Comparison of ENCODE assay signal across 18 cellular contexts in the genomic region with DNA sequence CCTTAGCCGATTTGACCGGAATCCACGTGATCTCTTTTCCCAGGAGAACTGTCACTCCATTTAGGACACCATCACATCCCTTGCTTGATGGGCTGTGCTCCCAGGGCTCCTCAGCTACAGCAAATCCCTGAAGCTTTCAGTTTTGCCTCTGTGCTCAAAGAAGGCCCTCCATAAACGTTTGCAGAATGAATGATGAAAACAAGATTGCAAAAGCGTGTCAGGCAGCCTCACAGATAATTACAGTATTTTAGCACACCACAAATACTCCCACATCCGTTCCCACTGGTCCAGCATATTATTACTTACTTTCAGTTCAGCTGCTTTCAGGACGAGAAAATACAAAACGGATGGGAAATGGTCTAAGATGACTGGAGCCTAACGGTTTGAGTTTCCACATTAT.
DNase-seq lines count a peak whose midpoint lies in the region; FAIRE-seq and TF ChIP-seq lines count a peak whose summit lies in the region.
"Had no signal": no experiment of that assay in that cellular context is flagged by ENCODE, and none has a peak within 500 bp of the region (broad histone marks: within the 10 kb centered on the region; RNA-seq: fewer than 3 reads in every experiment).

No MANE protein-coding gene starts in this region.

- no peak overlapping the region for H3K4me3 Mint-ChIP-seq in glutamatergic neuron (ENCODE audit: unreplicated experiment)
- H3K4me3 Mint-ChIP-seq: activated B cell treated with CpG ODN at 0.5 μM for 24 hours; activated naive CD8-positive, alpha-beta T cell had no signal

- H3K4me3 ChIP-seq in NB4 (ENCODE audit: low read depth, low read length): peak overlapping the region; percentile 30
- H3K4me3 ChIP-seq: pancreas had no signal

- no peaks in the 10 kb centered on the region for H3K27me3 Mint-ChIP-seq in glutamatergic neuron (ENCODE audit: unreplicated experiment)

- H3K27ac Mint-ChIP-seq in glutamatergic neuron (ENCODE audit: unreplicated experiment): no peak overlapping the region
- H3K27ac Mint-ChIP-seq: activated B cell treated with CpG ODN at 0.5 μM for 24 hours; activated naive CD8-positive, alpha-beta T cell had no signal

- TF ChIP-seq CTCF in NB4 (IDR thresholded peaks at IDR 0.05; ENCODE audit: low read depth, low read length) (no peak), glutamatergic neuron (IDR thresholded peaks at IDR 0.05; ENCODE audit: partially characterized antibody, unreplicated experiment) (no peak)

- no peaks in the 10 kb centered on the region for H3K9me3 Mint-ChIP-seq in glutamatergic neuron (ENCODE audit: unreplicated experiment)
- H3K9me3 Mint-ChIP-seq: activated B cell treated with CpG ODN at 0.5 μM for 24 hours had no signal

- peak; percentile 21 for DNase-seq in Daoy (ENCODE audit: low read depth)
- peak; percentile 92 for DNase-seq in NB4 (ENCODE audit: low read depth)
- peak; percentile 80 for DNase-seq in amniotic epithelial cell (ENCODE audit: low read depth)
- DNase-seq in retina: peak; percentile 38
- DNase-seq in glutamatergic neuron: no peak
- no peak for DNase-seq in GM12891 (ENCODE audit: insufficient read length, low spot score)
- DNase-seq in DMS53 treated with DMSO at 0.1 percent for 48 hours (lab: John Stamatoyannopoulos, UW; ENCODE audit: unreplicated experiment): no peak
- no peak for DNase-seq in GM19238 (ENCODE audit: insufficient read length, low spot score)
- DNase-seq: activated B cell treated with CpG ODN at 0.5 μM for 24 hours; central memory CD4-positive, alpha-beta T cell; EL; head of caudate nucleus; kidney; NCI-H1092; NCI-H345; pancreas had no signal

- FAIRE-seq in GM12891 (lab: Jason Lieb, UNC): no peak
- FAIRE-seq: GM19239, kidney, pancreas had no signal

- TF ChIP-seq POLR2A in NB4 (IDR thresholded peaks at IDR 0.05; ENCODE audit: extremely low read depth, insufficient read length) (no peak), GM12891 (IDR thresholded peaks at IDR 0.05; ENCODE audit: low read depth, low read length) (no peak)

- H3K4me1 Mint-ChIP-seq in glutamatergic neuron (ENCODE audit: low read depth, unreplicated experiment): peaks cover 10% of the 10 kb centered on the region

- no peaks in the 10 kb centered on the region for H3K36me3 Mint-ChIP-seq in glutamatergic neuron (ENCODE audit: unreplicated experiment)

TF ChIP-seq in GM12891, 5 proteins besides CTCF, POLR2A, EP300 and RAD21:
- TF ChIP-seq SPI1 (IDR thresholded peaks at IDR 0.05; ENCODE audit: low read depth, low read length) (no peak), TAF1 (IDR thresholded peaks at IDR 0.05; ENCODE audit: low read depth, low read length) (no peak), POLR2AphosphoS5 (IDR thresholded peaks at IDR 0.05; ENCODE audit: low read depth, low read length) (no peak), POU2F2 (IDR thresholded peaks at IDR 0.05; ENCODE audit: low read depth, low read length) (no peak), PAX5 (IDR thresholded peaks at IDR 0.05; ENCODE audit: insufficient read depth, low read length, severe bottlenecking) (no peak)

Comparison
In these comparisons a context has a peak if more than half of its experiments do, and no peak if none do; other contexts are left out.
1. DNase-seq: peak in Daoy (single experiment), NB4 (single experiment), amniotic epithelial cell (single experiment) and retina (single experiment); none in glutamatergic neuron (single experiment), GM12891 (single experiment), DMS53 treated with DMSO at 0.1 percent for 48 hours (single experiment) and GM19238 (single experiment).